In the genomic region with DNA sequence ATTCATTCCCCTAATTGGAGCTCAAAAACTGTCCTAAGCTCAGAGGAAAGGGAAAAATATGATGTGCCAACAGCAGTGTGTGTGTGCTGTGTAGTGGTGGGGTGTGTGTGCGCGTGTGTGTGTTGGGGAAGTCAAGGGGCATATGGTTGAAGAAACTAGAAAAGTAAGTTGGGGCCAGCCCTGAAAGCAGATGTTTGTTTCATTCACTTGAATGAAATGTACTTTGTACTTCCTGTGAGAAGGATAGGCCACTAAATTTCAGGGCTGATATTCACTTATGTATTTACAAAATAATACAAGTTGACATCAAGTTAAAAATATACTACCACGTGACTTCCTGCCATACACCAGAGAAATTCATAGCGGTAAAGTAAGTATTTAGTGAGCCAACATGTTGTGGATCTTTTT, we compare ENCODE assay signal across 14 cellular contexts.
DNase-seq lines count a peak whose midpoint lies in the region; ATAC-seq and TF ChIP-seq lines count a peak whose summit lies in the region.
"Had no signal": no experiment of that assay in that cellular context is flagged by ENCODE, and none has a peak within 500 bp of the region (broad histone marks: within the 10 kb centered on the region; RNA-seq: fewer than 3 reads in every experiment).

No MANE protein-coding gene starts in this region.

- DNase-seq in esophagus muscularis mucosa (ENCODE audit: extremely low spot score), result no peak
- no peak for DNase-seq in effector memory CD4-positive, alpha-beta T cell
- no peak for DNase-seq in inferior parietal cortex (ENCODE audit: extremely low spot score)
- DNase-seq in ovary, result no peak
- DNase-seq: activated CD4-positive, alpha-beta T cell treated with anti-CD3 and anti-CD28 coated beads for 48 hours; CD4-positive, alpha-beta memory T cell; NCI-H2081 treated with DMSO at 0.1 percent for 48 hours; SW 1271 had no signal

- intact Hi-C loops in esophagus muscularis mucosa (cut with DNase I) (loop anchor here (5.0 kb wide), 1 partner anchor 86 kb away; no protein-coding TSS in a partner anchor), ovary (cut with DNase I) (loop anchor here in 1 of 4 donors (5.0 to 10.0 kb wide), 2 partner anchors 56 to 197 kb away; no protein-coding TSS in a partner anchor)

- no peaks in the 10 kb centered on the region for H3K9me3 ChIP-seq in esophagus muscularis mucosa
- no peaks in the 10 kb centered on the region for H3K9me3 ChIP-seq in stomach smooth muscle (ENCODE audit: control insufficient read depth in 2 of 2, low read length in 2 of 2)
- H3K9me3 ChIP-seq in effector memory CD4-positive, alpha-beta T cell (ENCODE audit: control insufficient read depth, low read length), result no peaks in the 10 kb centered on the region
- H3K9me3 ChIP-seq in ovary, result no peaks in the 10 kb centered on the region

- TF ChIP-seq EP300 in esophagus muscularis mucosa (IDR thresholded peaks at IDR 0.05) (no peak), ovary (IDR thresholded peaks at IDR 0.05) (no peak)

- peak overlapping the region in 1 of 2 donors; percentile 6 for H3K9ac ChIP-seq in stomach smooth muscle (ENCODE audit: low read length in 2 of 2)
- H3K9ac ChIP-seq: neural progenitor cell had no signal

- ATAC-seq in GM18511 (IDR thresholded peaks at IDR 0.05; ENCODE audit: unreplicated experiment) (peak; percentile 76), HG02798 (IDR thresholded peaks at IDR 0.05; ENCODE audit: poor library complexity, unreplicated experiment) (peak; percentile 73), HG03280 (IDR thresholded peaks at IDR 0.05; ENCODE audit: unreplicated experiment) (no peak)

- H3K36me3 ChIP-seq in esophagus muscularis mucosa, result no peaks in the 10 kb centered on the region
- no peaks in the 10 kb centered on the region for H3K36me3 ChIP-seq in stomach smooth muscle (ENCODE audit: control insufficient read depth in 2 of 2, insufficient read depth in 2 of 2, low read length in 2 of 2)
- H3K36me3 ChIP-seq in effector memory CD4-positive, alpha-beta T cell (ENCODE audit: control insufficient read depth, insufficient read depth, low read length), result no peaks in the 10 kb centered on the region
- no peaks in the 10 kb centered on the region for H3K36me3 ChIP-seq in ovary
- H3K36me3 ChIP-seq: cardiac muscle cell, neural progenitor cell had no signal

- H3K4me1 ChIP-seq in esophagus muscularis mucosa, result peaks cover 35 to 88% (median 63%) of the 10 kb centered on the region in 4 donors
- H3K4me1 ChIP-seq in stomach smooth muscle (ENCODE audit: control insufficient read depth, insufficient read depth, low read length), result peaks cover 40% of the 10 kb centered on the region
- no peaks in the 10 kb centered on the region for H3K4me1 ChIP-seq in effector memory CD4-positive, alpha-beta T cell (ENCODE audit: control insufficient read depth, insufficient read depth, low read length, poor library complexity, severe bottlenecking)
- H3K4me1 ChIP-seq in ovary (ENCODE audit: insufficient read depth), result peaks cover 18% of the 10 kb centered on the region

- H3K27ac ChIP-seq in esophagus muscularis mucosa (replicated peaks in 1 of 4), result peak overlapping the region; percentile 81 to 86 (median 82)
- peak overlapping the region; percentile 93 for H3K27ac ChIP-seq in stomach smooth muscle (ENCODE audit: low read length)
- H3K27ac ChIP-seq in effector memory CD4-positive, alpha-beta T cell (ENCODE audit: insufficient read depth, low read length, poor library complexity, severe bottlenecking), result no peak overlapping the region
- no peak overlapping the region for H3K27ac ChIP-seq in ovary
- H3K27ac ChIP-seq: cardiac muscle cell, neural progenitor cell had no signal

- no peak for TF ChIP-seq POLR2A in esophagus muscularis mucosa (IDR thresholded peaks at IDR 0.05; ENCODE audit: low read depth)
- no peak for TF ChIP-seq POLR2A in ovary (IDR thresholded peaks at IDR 0.05)

- H3K4me3 ChIP-seq in esophagus muscularis mucosa, result no peak overlapping the region
- H3K4me3 ChIP-seq in stomach smooth muscle (ENCODE audit: low read length in 2 of 2), result no peak overlapping the region
- H3K4me3 ChIP-seq in effector memory CD4-positive, alpha-beta T cell (ENCODE audit: insufficient read depth, low read depth, low read length, poor library complexity, severe bottlenecking), result no peak overlapping the region
- H3K4me3 ChIP-seq in ovary, result no peak overlapping the region
- H3K4me3 ChIP-seq: cardiac muscle cell, neural progenitor cell had no signal

- WGBS in esophagus muscularis mucosa, result 58% methylated on average over 4 of the region's 4 CpGs
- WGBS in ovary, 3 donors, result 35 to 43% (median 39%) methylated on average over 4 of the region's 4 CpGs

- TF ChIP-seq CTCF in esophagus muscularis mucosa (IDR thresholded peaks at IDR 0.05) (no peak), ovary (IDR thresholded peaks at IDR 0.05) (no peak)

- H3K27me3 ChIP-seq in esophagus muscularis mucosa (no peaks in the 10 kb centered on the region), stomach smooth muscle (ENCODE audit: control insufficient read depth in 1 of 2, insufficient read depth in 2 of 2, low read length in 2 of 2) (no peaks in the 10 kb centered on the region), ovary (no peaks in the 10 kb centered on the region)
- no peaks in the 10 kb centered on the region for H3K27me3 ChIP-seq in effector memory CD4-positive, alpha-beta T cell (replicated peaks; ENCODE audit: control insufficient read depth, insufficient read depth, low read length, poor library complexity, severe bottlenecking)
- H3K27me3 ChIP-seq: neural progenitor cell had no signal

Comparison
In these comparisons a context has a peak if more than half of its experiments do, and no peak if none do; other contexts are left out.
1. H3K27ac ChIP-seq: peak in esophagus muscularis mucosa (4 of 4) and stomach smooth muscle (single experiment); none in effector memory CD4-positive, alpha-beta T cell (single experiment) and ovary (0 of 2).